ENCODE assay signal across 2 cellular contexts in the genomic region with DNA sequence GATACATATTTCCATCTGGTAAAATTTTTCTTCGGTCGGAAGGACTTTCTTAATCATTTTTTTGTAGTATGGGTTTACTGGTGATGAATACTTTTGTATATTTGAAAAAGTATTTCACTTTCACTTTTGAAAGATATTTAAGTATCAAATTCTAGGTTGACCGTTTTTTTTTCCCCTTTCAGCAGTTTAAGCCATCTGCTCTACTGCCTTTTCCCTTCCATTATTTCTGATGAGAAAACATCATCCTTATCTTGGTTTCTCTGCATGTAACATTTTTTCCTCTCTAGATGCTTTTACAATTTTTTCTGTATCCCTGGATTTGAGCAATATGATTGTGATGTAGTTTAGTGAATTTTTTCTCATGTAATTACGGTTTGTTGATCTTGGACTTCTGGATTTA.
TF ChIP-seq lines count a peak whose summit lies in the region.

No MANE protein-coding gene starts in this region.

TF ChIP-seq in SK-N-SH, 30 proteins besides CTCF, POLR2A, EP300 and RAD21 (continued from another document):
- TF ChIP-seq REST (IDR thresholded peaks at IDR 0.05; ENCODE audit: low read depth, low read length): no peak
TF ChIP-seq in SK-N-SH: peak in this region for 0.

TF ChIP-seq in SK-N-SH treated with all-trans-retinoic acid at 6 μM for 48 hours, 23 proteins besides CTCF, POLR2A, EP300 and RAD21 (continued from another document):
- TF ChIP-seq, protein P1, sequence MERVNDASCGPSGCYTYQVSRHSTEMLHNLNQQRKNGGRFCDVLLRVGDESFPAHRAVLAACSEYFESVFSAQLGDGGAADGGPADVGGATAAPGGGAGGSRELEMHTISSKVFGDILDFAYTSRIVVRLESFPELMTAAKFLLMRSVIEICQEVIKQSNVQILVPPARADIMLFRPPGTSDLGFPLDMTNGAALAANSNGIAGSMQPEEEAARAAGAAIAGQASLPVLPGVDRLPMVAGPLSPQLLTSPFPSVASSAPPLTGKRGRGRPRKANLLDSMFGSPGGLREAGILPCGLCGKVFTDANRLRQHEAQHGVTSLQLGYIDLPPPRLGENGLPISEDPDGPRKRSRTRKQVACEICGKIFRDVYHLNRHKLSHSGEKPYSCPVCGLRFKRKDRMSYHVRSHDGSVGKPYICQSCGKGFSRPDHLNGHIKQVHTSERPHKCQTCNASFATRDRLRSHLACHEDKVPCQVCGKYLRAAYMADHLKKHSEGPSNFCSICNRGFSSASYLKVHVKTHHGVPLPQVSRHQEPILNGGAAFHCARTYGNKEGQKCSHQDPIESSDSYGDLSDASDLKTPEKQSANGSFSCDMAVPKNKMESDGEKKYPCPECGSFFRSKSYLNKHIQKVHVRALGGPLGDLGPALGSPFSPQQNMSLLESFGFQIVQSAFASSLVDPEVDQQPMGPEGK (CRISPR knock-in tag; IDR thresholded peaks at IDR 0.05; ENCODE audit: borderline replicate concordance): no peak
- TF ChIP-seq TCF4 (CRISPR knock-in tag; IDR thresholded peaks at IDR 0.05; ENCODE audit: borderline replicate concordance) (no peak), CSRNP3 (CRISPR knock-in tag; IDR thresholded peaks at IDR 0.05) (no peak), ESRRG (CRISPR knock-in tag; IDR thresholded peaks at IDR 0.05) (no peak), ARNTL (CRISPR knock-in tag; IDR thresholded peaks at IDR 0.05; ENCODE audit: borderline replicate concordance, low read depth) (no peak)
